Comparison of ENCODE assay signal across 8 cellular contexts in genomic region chr5:154755361-154756202, GRCh38. TPM values are rescaled to one million over a fixed set of nuclear protein-coding genes. Genes with fewer than 3 reads are reported as not detected.
DNase-seq lines count a peak whose midpoint lies in the region; ATAC-seq, FAIRE-seq and TF ChIP-seq lines count a peak whose summit lies in the region.

LARP1 (plus strand) TSS chr5:154755377; CDS start chr5:154755758, 381 bp downstream.

- peak within 1 kb of the TSS; percentile 96 for H3K27ac Mint-ChIP-seq in stimulated activated effector memory CD8-positive, alpha-beta T cell treated with anti-CD3 and anti-CD28 coated beads, Interleukin-12 subunit alpha, Interleukin-12 subunit beta, amount 100 ng/mL, for 72 hours

- no TSS peak for BruUV-seq in Panc1 (replicated peaks; lab: Mats Ljungman, UMichigan)

- peaks cover 38% of the 10 kb centered on the region for H3K4me1 ChIP-seq in Panc1 (ENCODE audit: control insufficient read depth, insufficient read depth, low read length)
- H3K4me1 ChIP-seq in breast epithelium = peaks cover 3 to 15% of the 10 kb centered on the region in 2 donors
- peaks cover 32% of the 10 kb centered on the region for H3K4me1 ChIP-seq in keratinocyte (ENCODE audit: control insufficient read depth, extremely low read depth, insufficient read depth, low read length)

- H3K9me3 ChIP-seq in Panc1 (ENCODE audit: control insufficient read depth, insufficient read depth, low read depth, low read length) (no peaks in the 10 kb centered on the region), breast epithelium (no peaks in the 10 kb centered on the region), keratinocyte (ENCODE audit: control insufficient read depth, low read depth, low read length) (no peaks in the 10 kb centered on the region)

- no peak for TF ChIP-seq CTCF in Panc1 (IDR thresholded peaks at IDR 0.05)
- TF ChIP-seq CTCF in breast epithelium (IDR thresholded peaks at IDR 0.05) = no peak
- TF ChIP-seq CTCF in keratinocyte (optimal IDR thresholded peaks at IDR 0.05 in 1 of 3, IDR thresholded peaks at IDR 0.05 in 1 of 3, conservative IDR thresholded peaks at IDR 0.05 in 1 of 3; ENCODE audit: extremely low read depth in 1 of 3, insufficient read depth in 2 of 3, low read length in 3 of 3) = no peak

- POLR2A ChIA-PET in Panc1 (lab: Charles Lee) = no interaction called here

- H3K36me3 ChIP-seq in Panc1 (ENCODE audit: control insufficient read depth, insufficient read depth, low read length) (peaks cover 3% of the 10 kb centered on the region; the same call in 1 of the 2 replicates), breast epithelium (no peaks in the 10 kb centered on the region), keratinocyte (ENCODE audit: control insufficient read depth in 2 of 2, extremely low read depth in 1 of 2, insufficient read depth in 2 of 2, low read length in 2 of 2) (no peaks in the 10 kb centered on the region)

- dilution Hi-C loops in keratinocyte (cut with MboI; ENCODE audit: extremely low pct_ligation_motif_present, low sequenced_read_pairs) = no loop called here

- no peaks in the 10 kb centered on the region for H3K9me1 ChIP-seq in keratinocyte (ENCODE audit: control insufficient read depth, extremely low read depth, insufficient read depth, low read length)

- peak within 1 kb of the TSS; percentile 79 to 80 for H3K4me3 ChIP-seq in Panc1 (ENCODE audit: low read depth in 2 of 2, low read length in 2 of 2)
- H3K4me3 ChIP-seq in breast epithelium = peak within 1 kb of the TSS; percentile 82 to 99 (median 98)
- peak within 1 kb of the TSS; percentile 77 to 94 (median 83) for H3K4me3 ChIP-seq in keratinocyte (ENCODE audit: control insufficient read depth in 2 of 3, extremely low read depth in 1 of 3, insufficient read depth in 2 of 3, low read depth in 1 of 3, low read length in 3 of 3)

- peaks cover 39% of the 10 kb centered on the region for H3K4me1 Mint-ChIP-seq in stimulated activated effector memory CD8-positive, alpha-beta T cell treated with anti-CD3 and anti-CD28 coated beads, Interleukin-12 subunit alpha, Interleukin-12 subunit beta, amount 100 ng/mL, for 72 hours

- in situ Hi-C loops in Panc1 (cut with HindIII; ENCODE audit: low pct_unique_long_range_greater_than_20kb, low sequenced_read_pairs) = no loop called here

- no peaks in the 10 kb centered on the region for H3K9me3 Mint-ChIP-seq in stimulated activated effector memory CD8-positive, alpha-beta T cell treated with anti-CD3 and anti-CD28 coated beads, Interleukin-12 subunit alpha, Interleukin-12 subunit beta, amount 100 ng/mL, for 72 hours

- H3K4me2 ChIP-seq in keratinocyte (ENCODE audit: control insufficient read depth, extremely low read depth, insufficient read depth, low read depth, low read length) = peak within 1 kb of the TSS; percentile 70

- CTCF ChIA-PET in Panc1 (lab: Charles Lee) = no interaction called here

- no peak for TF ChIP-seq POLR2A in breast epithelium (IDR thresholded peaks at IDR 0.05)

- peak within 1 kb of the TSS; percentile 97 for H3K9ac ChIP-seq in keratinocyte (ENCODE audit: control insufficient read depth, extremely low read depth, insufficient read depth, low read length)

- H2AFZ ChIP-seq in keratinocyte (ENCODE audit: control insufficient read depth, low read length) = peak within 1 kb of the TSS; percentile 61

- peak within 1 kb of the TSS; percentile 91 for H3K4me3 Mint-ChIP-seq in stimulated activated effector memory CD8-positive, alpha-beta T cell treated with anti-CD3 and anti-CD28 coated beads, Interleukin-12 subunit alpha, Interleukin-12 subunit beta, amount 100 ng/mL, for 72 hours

- peak; percentile 12 for ATAC-seq in HG02759 (IDR thresholded peaks at IDR 0.05; ENCODE audit: unreplicated experiment)
- ATAC-seq in Panc1 = peak; percentile 35
- ATAC-seq in stimulated activated effector memory CD8-positive, alpha-beta T cell treated with anti-CD3 and anti-CD28 coated beads, Interleukin-12 subunit alpha, Interleukin-12 subunit beta, amount 100 ng/mL, for 72 hours = peak; percentile 4
- ATAC-seq in GM21526 (IDR thresholded peaks at IDR 0.05; ENCODE audit: low FRiP score, unreplicated experiment) = no peak

- H3K36me3 Mint-ChIP-seq in stimulated activated effector memory CD8-positive, alpha-beta T cell treated with anti-CD3 and anti-CD28 coated beads, Interleukin-12 subunit alpha, Interleukin-12 subunit beta, amount 100 ng/mL, for 72 hours = peaks cover 30% of the 10 kb centered on the region

- H3K27me3 ChIP-seq in Panc1 (ENCODE audit: control insufficient read depth, insufficient read depth, low read length) = no peaks in the 10 kb centered on the region
- no peaks in the 10 kb centered on the region for H3K27me3 ChIP-seq in breast epithelium
- H3K27me3 ChIP-seq in keratinocyte (ENCODE audit: control insufficient read depth, extremely low read depth, insufficient read depth, low read length) = no peaks in the 10 kb centered on the region

- DNase-seq in NCI-H2029 (lab: John Stamatoyannopoulos, UW) = peak; percentile 12
- DNase-seq in NCI-H2029 treated with DMSO at 0.1 percent for 48 hours (lab: John Stamatoyannopoulos, UW) = no peak
- DNase-seq in Panc1 (ENCODE audit: low read depth, low spot score) = no peak
- DNase-seq in breast epithelium (ENCODE audit: low spot score in 2 of 2) = no peak
- DNase-seq in keratinocyte (ENCODE audit: low read depth, low spot score) = no peak
- DNase-seq in stimulated activated effector memory CD8-positive, alpha-beta T cell treated with anti-CD3 and anti-CD28 coated beads, Interleukin-12 subunit alpha, Interleukin-12 subunit beta, amount 100 ng/mL, for 72 hours (ENCODE audit: low spot score in 2 of 2) = peak in 1 of 2 donors; percentile 10

- intact Hi-C loops in Panc1 (cut with micrococcal nuclease; ENCODE audit: unreplicated experiment) = no loop called here
- intact Hi-C loops in breast epithelium (cut with DNase I; ENCODE audit: low total_unique reads) = no loop called here

- peaks cover 26% of the 10 kb centered on the region for H4K20me1 ChIP-seq in keratinocyte (ENCODE audit: control insufficient read depth, extremely low read depth, insufficient read depth, low read length)

- H3K27ac ChIP-seq in Panc1 (ENCODE audit: low read length) = peak within 1 kb of the TSS; percentile 96
- H3K27ac ChIP-seq in breast epithelium = peak within 1 kb of the TSS; percentile 97 to 98
- peak within 1 kb of the TSS; percentile 96 for H3K27ac ChIP-seq in keratinocyte (ENCODE audit: control insufficient read depth, insufficient read depth, low read length)

- peaks cover 52% of the 10 kb centered on the region for H3K79me2 ChIP-seq in keratinocyte (ENCODE audit: control insufficient read depth, insufficient read depth, low read length)

- no peak for FAIRE-seq in keratinocyte (lab: Jason Lieb, UNC)

RNA-seq across cellular contexts. Expression of gene LARP1, which starts in this region (rescaled TPM):
- total RNA-seq in Panc1 (2021; ENCODE audit: unreplicated experiment) (325 TPM), breast epithelium (100 to 1,000 TPM in 1 of 3 donors, 10 to 100 TPM in 2; 64.0 to 123 (median 73.7) TPM)
- polyA plus RNA-seq in Panc1 (2012; ENCODE audit: insufficient read length) = 150 TPM
- 39.3 to 139 TPM (median 65.6 TPM) in 3 replicates for polyA plus RNA-seq in keratinocyte
- 74.4 TPM for polyA plus RNA-seq in keratinocyte (2011; ENCODE audit: low read depth)
- polyA plus RNA-seq in keratinocyte (2011; cell fraction: cytosol; rRNA removed) = 74.6 and 86.7 TPM in 2 replicates
- 161 and 167 TPM in 2 replicates for polyA plus RNA-seq in keratinocyte (2011; cell fraction: nucleus; rRNA removed)
- 51.1 and 105 TPM in 2 replicates for polyA plus RNA-seq in keratinocyte (2012; ENCODE audit: low replicate concordance)
- 74.0 to 207 TPM (median 113 TPM) in 3 replicates for polyA minus RNA-seq in keratinocyte
- 70.0 TPM for polyA minus RNA-seq in keratinocyte (2011; cell fraction: cytosol; rRNA and poly(A)+ RNA removed)
- polyA minus RNA-seq in keratinocyte (2011; cell fraction: nucleus; rRNA and poly(A)+ RNA removed) = 98.7 and 186 TPM in 2 replicates
